ENCODE assay signal across 8 cellular contexts in the genomic region with DNA sequence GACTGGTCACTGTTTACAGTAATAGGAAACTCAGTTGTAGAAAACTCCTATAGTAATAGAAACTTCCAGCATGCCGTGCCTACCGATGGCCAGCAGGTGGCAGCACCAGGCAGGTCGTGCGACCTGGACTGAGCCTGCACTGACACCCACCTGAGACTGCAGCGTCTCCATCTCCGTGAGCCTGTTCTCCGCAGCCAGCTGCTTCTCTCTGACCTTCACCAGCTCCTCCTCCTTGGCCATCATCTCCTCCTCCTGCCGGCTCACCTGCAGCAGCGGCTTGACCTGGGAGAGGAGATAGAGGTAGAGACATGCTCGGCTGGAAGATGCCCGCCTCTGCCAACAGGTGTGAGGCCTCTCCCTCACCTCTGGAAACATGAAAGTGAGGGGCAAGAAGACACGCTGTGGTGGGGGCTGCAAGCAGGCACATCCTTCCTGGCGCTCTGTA. TPM values are rescaled to one million over a fixed set of nuclear protein-coding genes. Genes with fewer than 3 reads are reported as not detected.
DNase-seq lines count a peak whose midpoint lies in the region; ATAC-seq and TF ChIP-seq lines count a peak whose summit lies in the region.

No MANE protein-coding gene starts in this region.

- H3K27ac Mint-ChIP-seq in GM23338 = peak overlapping the region; percentile 9; the same call in 1 of the 2 replicates

- no peak overlapping the region for H2AFZ ChIP-seq in GM23338

- ATAC-seq in GM23338 (peak; percentile 98), right lobe of liver (peak; percentile 55 to 79 (median 70)), HG03521 (IDR thresholded peaks at IDR 0.05; ENCODE audit: unreplicated experiment) (no peak)

- H3K4me1 ChIP-seq in GM23338 (ENCODE audit: insufficient read depth) (no peaks in the 10 kb centered on the region), right lobe of liver (peaks cover 0 to 20% (median 6%) of the 10 kb centered on the region in 4 donors)

- H3K9me3 ChIP-seq in right lobe of liver = no peaks in the 10 kb centered on the region

- no peak overlapping the region for H3K4me2 ChIP-seq in GM23338

- peaks cover 95% of the 10 kb centered on the region for H3K36me3 Mint-ChIP-seq in GM23338 (ENCODE audit: low read depth)

- peaks cover 9% of the 10 kb centered on the region for H3K27me3 Mint-ChIP-seq in GM23338 (ENCODE audit: insufficient read depth, low read depth, poor library complexity)

- peak; percentile 94 to 95 for TF ChIP-seq CTCF in GM23338 (conservative IDR thresholded peaks at IDR 0.05; ENCODE audit: low read depth in 2 of 2)
- peak; percentile 89 to 98 (median 94) for TF ChIP-seq CTCF in right lobe of liver (IDR thresholded peaks at IDR 0.05)

- H3K9me3 Mint-ChIP-seq in GM23338 = no peaks in the 10 kb centered on the region

- intact Hi-C loops in right lobe of liver (cut with DNase I) = loop anchor here in 1 of 2 donors (5.0 kb wide), 1 partner anchor 171 kb away; no protein-coding TSS in a partner anchor

- DNase-seq in Ammon's horn (ENCODE audit: low spot score) (peak; percentile 76), GM23338 (ENCODE audit: low spot score) (peak; percentile 91), NCI-H526 (lab: John Stamatoyannopoulos, UW) (peak; percentile 13 to 77), dedifferentiated amniotic fluid mesenchymal stem cell (ENCODE audit: extremely low spot score) (peak; percentile 32), right lobe of liver (peak; percentile 72 to 79 (median 75))
- DNase-seq in activated CD4-positive, alpha-beta T cell treated with anti-CD3 and anti-CD28 coated beads, Interleukin-2, amount 50 U/mL, for 4 hours = peak; percentile 79 to 82
- peak; percentile 67 to 71 (median 68) for DNase-seq in stimulated activated CD4-positive, alpha-beta T cell treated with anti-CD3 and anti-CD28 coated beads, TNF-alpha, amount 100 ng/mL, for 48 hours (ENCODE audit: low read depth in 3 of 3)

- peaks cover 7% of the 10 kb centered on the region for H4K20me1 ChIP-seq in GM23338 (replicated peaks; ENCODE audit: insufficient read depth)

- no peak overlapping the region for H3K4me3 Mint-ChIP-seq in GM23338

- no peaks in the 10 kb centered on the region; the same call in 2 of the 3 replicates for H3K4me1 Mint-ChIP-seq in GM23338

- H3K27me3 ChIP-seq in GM23338 (ENCODE audit: insufficient read depth) (no peaks in the 10 kb centered on the region), right lobe of liver (no peaks in the 10 kb centered on the region)

- peaks cover 13% of the 10 kb centered on the region; the same call in 1 of the 2 replicates for H3F3A ChIP-seq in GM23338 (replicated peaks; ENCODE audit: low read depth)

- no peaks in the 10 kb centered on the region for H3K9me2 ChIP-seq in GM23338 (ENCODE audit: insufficient read depth)

- H3K4me3 ChIP-seq in GM23338 (no peak overlapping the region), right lobe of liver (no peak overlapping the region)

- peaks cover 57% of the 10 kb centered on the region for H3K36me3 ChIP-seq in GM23338 (ENCODE audit: insufficient read depth)
- peaks cover 37 to 97% (median 72%) of the 10 kb centered on the region in 4 donors for H3K36me3 ChIP-seq in right lobe of liver

- H3K27ac ChIP-seq in GM23338 (ENCODE audit: low read depth) (no peak overlapping the region), right lobe of liver (peak overlapping the region in 1 of 3 donors; percentile 5)

- peaks cover 3% of the 10 kb centered on the region; the same call in 1 of the 2 replicates for H3K79me2 ChIP-seq in GM23338 (replicated peaks; ENCODE audit: insufficient read depth)

- no peak for TF ChIP-seq POLR2A in right lobe of liver (IDR thresholded peaks at IDR 0.05)

- 69% methylated on average over 3 of the region's 13 CpGs for WGBS in right lobe of liver (ENCODE audit: insufficient coverage, low coverage, low lambda C conversion rate, missing lambda C conversion rate)

TF ChIP-seq in GM23338, 12 proteins besides CTCF, POLR2A, EP300 and RAD21:
- TF ChIP-seq EZH2 (IDR thresholded peaks at IDR 0.05; ENCODE audit: low read depth, unreplicated experiment) (no peak), ZNF331 (CRISPR knock-in tag; IDR thresholded peaks at IDR 0.05; ENCODE audit: low read depth) (no peak), NANOG (IDR thresholded peaks at IDR 0.05; ENCODE audit: borderline replicate concordance) (no peak), POLR2AphosphoS5 (IDR thresholded peaks at IDR 0.05; ENCODE audit: low read depth) (no peak), ZNF114 (CRISPR knock-in tag; IDR thresholded peaks at IDR 0.05) (no peak), STAT1 (IDR thresholded peaks at IDR 0.05; ENCODE audit: unreplicated experiment) (no peak), CREB1 (CRISPR knock-in tag; IDR thresholded peaks at IDR 0.05; ENCODE audit: low read depth) (no peak), EZH2phosphoT487 (IDR thresholded peaks at IDR 0.05; ENCODE audit: unreplicated experiment) (no peak)
- TF ChIP-seq, protein P1, sequence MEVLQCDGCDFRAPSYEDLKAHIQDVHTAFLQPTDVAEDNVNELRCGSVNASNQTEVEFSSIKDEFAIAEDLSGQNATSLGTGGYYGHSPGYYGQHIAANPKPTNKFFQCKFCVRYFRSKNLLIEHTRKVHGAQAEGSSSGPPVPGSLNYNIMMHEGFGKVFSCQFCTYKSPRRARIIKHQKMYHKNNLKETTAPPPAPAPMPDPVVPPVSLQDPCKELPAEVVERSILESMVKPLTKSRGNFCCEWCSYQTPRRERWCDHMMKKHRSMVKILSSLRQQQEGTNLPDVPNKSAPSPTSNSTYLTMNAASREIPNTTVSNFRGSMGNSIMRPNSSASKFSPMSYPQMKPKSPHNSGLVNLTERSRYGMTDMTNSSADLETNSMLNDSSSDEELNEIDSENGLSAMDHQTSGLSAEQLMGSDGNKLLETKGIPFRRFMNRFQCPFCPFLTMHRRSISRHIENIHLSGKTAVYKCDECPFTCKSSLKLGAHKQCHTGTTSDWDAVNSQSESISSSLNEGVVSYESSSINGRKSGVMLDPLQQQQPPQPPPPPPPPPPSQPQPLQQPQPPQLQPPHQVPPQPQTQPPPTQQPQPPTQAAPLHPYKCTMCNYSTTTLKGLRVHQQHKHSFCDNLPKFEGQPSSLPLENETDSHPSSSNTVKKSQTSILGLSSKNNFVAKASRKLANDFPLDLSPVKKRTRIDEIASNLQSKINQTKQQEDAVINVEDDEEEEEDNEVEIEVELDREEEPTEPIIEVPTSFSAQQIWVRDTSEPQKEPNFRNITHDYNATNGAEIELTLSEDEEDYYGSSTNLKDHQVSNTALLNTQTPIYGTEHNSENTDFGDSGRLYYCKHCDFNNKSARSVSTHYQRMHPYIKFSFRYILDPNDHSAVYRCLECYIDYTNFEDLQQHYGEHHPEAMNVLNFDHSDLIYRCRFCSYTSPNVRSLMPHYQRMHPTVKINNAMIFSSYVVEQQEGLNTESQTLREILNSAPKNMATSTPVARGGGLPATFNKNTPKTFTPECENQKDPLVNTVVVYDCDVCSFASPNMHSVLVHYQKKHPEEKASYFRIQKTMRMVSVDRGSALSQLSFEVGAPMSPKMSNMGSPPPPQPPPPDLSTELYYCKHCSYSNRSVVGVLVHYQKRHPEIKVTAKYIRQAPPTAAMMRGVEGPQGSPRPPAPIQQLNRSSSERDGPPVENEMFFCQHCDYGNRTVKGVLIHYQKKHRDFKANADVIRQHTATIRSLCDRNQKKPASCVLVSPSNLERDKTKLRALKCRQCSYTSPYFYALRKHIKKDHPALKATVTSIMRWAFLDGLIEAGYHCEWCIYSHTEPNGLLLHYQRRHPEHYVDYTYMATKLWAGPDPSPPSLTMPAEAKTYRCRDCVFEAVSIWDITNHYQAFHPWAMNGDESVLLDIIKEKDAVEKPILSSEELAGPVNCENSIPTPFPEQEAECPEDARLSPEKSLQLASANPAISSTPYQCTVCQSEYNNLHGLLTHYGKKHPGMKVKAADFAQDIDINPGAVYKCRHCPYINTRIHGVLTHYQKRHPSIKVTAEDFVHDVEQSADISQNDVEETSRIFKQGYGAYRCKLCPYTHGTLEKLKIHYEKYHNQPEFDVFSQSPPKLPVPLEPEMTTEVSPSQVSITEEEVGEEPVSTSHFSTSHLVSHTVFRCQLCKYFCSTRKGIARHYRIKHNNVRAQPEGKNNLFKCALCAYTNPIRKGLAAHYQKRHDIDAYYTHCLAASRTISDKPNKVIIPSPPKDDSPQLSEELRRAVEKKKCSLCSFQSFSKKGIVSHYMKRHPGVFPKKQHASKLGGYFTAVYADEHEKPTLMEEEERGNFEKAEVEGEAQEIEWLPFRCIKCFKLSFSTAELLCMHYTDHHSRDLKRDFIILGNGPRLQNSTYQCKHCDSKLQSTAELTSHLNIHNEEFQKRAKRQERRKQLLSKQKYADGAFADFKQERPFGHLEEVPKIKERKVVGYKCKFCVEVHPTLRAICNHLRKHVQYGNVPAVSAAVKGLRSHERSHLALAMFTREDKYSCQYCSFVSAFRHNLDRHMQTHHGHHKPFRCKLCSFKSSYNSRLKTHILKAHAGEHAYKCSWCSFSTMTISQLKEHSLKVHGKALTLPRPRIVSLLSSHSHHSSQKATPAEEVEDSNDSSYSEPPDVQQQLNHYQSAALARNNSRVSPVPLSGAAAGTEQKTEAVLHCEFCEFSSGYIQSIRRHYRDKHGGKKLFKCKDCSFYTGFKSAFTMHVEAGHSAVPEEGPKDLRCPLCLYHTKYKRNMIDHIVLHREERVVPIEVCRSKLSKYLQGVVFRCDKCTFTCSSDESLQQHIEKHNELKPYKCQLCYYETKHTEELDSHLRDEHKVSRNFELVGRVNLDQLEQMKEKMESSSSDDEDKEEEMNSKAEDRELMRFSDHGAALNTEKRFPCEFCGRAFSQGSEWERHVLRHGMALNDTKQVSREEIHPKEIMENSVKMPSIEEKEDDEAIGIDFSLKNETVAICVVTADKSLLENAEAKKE (CRISPR knock-in tag; IDR thresholded peaks at IDR 0.05) = peak; percentile 89; the same call in 1 of the 2 replicates

RNA-seq across cellular contexts. Expression of a gene that starts 48.5 kb away (rescaled TPM):
- total RNA-seq in GM23338 (2014; rRNA removed; shearing (Covaris generic)) = not detected in 2 replicates
- polyA plus RNA-seq in GM23338 (2016; fragmentation: Nextera tagmentation; extraction: Ambion mirVana) = 0.11 and 0.23 TPM in 2 replicates
- 100 to 1,000 TPM in 5 of 6 experiments, 10 to 100 TPM in 1; 85.1 to 299 (median 119) TPM for total RNA-seq in right lobe of liver

Comparison
In these comparisons a context has a peak if more than half of its experiments do, and no peak if none do; other contexts are left out.
1. DNase-seq: peak in every context shown above with its lines; median percentile 91 in GM23338; 80 in activated CD4-positive, alpha-beta T cell treated with anti-CD3 and anti-CD28 coated beads, Interleukin-2, amount 50 U/mL, for 4 hours; 76 in Ammon's horn; 75 in right lobe of liver; 68 in stimulated activated CD4-positive, alpha-beta T cell treated with anti-CD3 and anti-CD28 coated beads, TNF-alpha, amount 100 ng/mL, for 48 hours; 45 in NCI-H526; 32 in dedifferentiated amniotic fluid mesenchymal stem cell.
2. RNA of a gene that starts 48.5 kb away (total RNA-seq): 85.1 to 299 TPM in right lobe of liver; not detected in GM23338; every median in the first group is over 10 times any median in the second.